ENCODE assay signal across 14 cellular contexts in genomic region chr1:179087665-179088064, GRCh38. TPM values are rescaled to one million over a fixed set of nuclear protein-coding genes. Genes with fewer than 3 reads are reported as not detected.
DNase-seq lines count a peak whose midpoint lies in the region; ATAC-seq and TF ChIP-seq lines count a peak whose summit lies in the region.
"Had no signal": no experiment of that assay in that cellular context is flagged by ENCODE, and none has a peak within 500 bp of the region (broad histone marks: within the 10 kb centered on the region; RNA-seq: fewer than 3 reads in every experiment).

No MANE protein-coding gene starts in this region.

- H4K91ac ChIP-seq in H9 (ENCODE audit: insufficient read length, low read depth, low read length), result no peak overlapping the region

- WGBS in H9 (ENCODE audit: extremely low coverage, insufficient read length, low lambda C conversion rate), result no CpG with 5 or more reads among the region's 11 CpGs

- H3T11ph ChIP-seq in H9 (ENCODE audit: low read length), result no peak overlapping the region

- no peaks in the 10 kb centered on the region for H3K27me3 Mint-ChIP-seq in H9 (ENCODE audit: low read depth)

- H3K4me1 Mint-ChIP-seq in H9, result peaks cover 30 to 35% of the 10 kb centered on the region in 2 experiments

- peaks cover 5% of the 10 kb centered on the region for H3K23me2 ChIP-seq in H9 (ENCODE audit: insufficient read length, low read depth, low read length, poor library complexity, severe bottlenecking)

- H3K27ac ChIP-seq in H9 (ENCODE audit: insufficient read length, low read depth, low read length) (peak overlapping the region; percentile 17), WERI-Rb-1 (no peak overlapping the region; the same call in 1 of the 2 replicates)

- no peak overlapping the region for H2AFZ ChIP-seq in H9 (ENCODE audit: low read length)

- H3K27me3 ChIP-seq in H9 (ENCODE audit: insufficient read depth, low read length) (no peaks in the 10 kb centered on the region), WERI-Rb-1 (ENCODE audit: insufficient read depth, low read depth, severe bottlenecking) (no peaks in the 10 kb centered on the region)

- H3K9me3 Mint-ChIP-seq in H9, result no peaks in the 10 kb centered on the region
- H3K9me3 Mint-ChIP-seq: T-helper 1 cell treated with Interleukin-12 subunit alpha and Interleukin-12 subunit beta and Interleukin-4 antibody, amounts not matched to agents 30 μg/mL and 1 μg/mL, for 36 hours had no signal

- peak overlapping the region; percentile 65 to 68 for H3K4me3 Mint-ChIP-seq in H9
- H3K4me3 Mint-ChIP-seq: T-helper 1 cell treated with Interleukin-12 subunit alpha and Interleukin-12 subunit beta and Interleukin-4 antibody, amounts not matched to agents 30 μg/mL and 1 μg/mL, for 36 hours had no signal

- no peaks in the 10 kb centered on the region for H3K79me1 ChIP-seq in H9 (ENCODE audit: insufficient read depth, low read depth, low read length, poor library complexity, severe bottlenecking)

- peak overlapping the region; percentile 67; the same call in 1 of the 2 replicates for H3K14ac ChIP-seq in H9 (ENCODE audit: insufficient read depth, low read length)

- H4K5ac ChIP-seq in H9 (ENCODE audit: insufficient read length, low read depth, low read length), result no peak overlapping the region

- no peak overlapping the region for H2BK5ac ChIP-seq in H9 (ENCODE audit: insufficient read length, low read length)

- H4K8ac ChIP-seq in H9 (replicated peaks; ENCODE audit: insufficient read length, low read depth, low read length), result no peak overlapping the region

- ATAC-seq in GM19035 (IDR thresholded peaks at IDR 0.05; ENCODE audit: unreplicated experiment), result no peak

- no peak overlapping the region for H3K56ac ChIP-seq in H9 (ENCODE audit: insufficient read length, low read depth, low read length)

- H4K20me1 ChIP-seq in H9 (ENCODE audit: control insufficient read depth, insufficient read depth, insufficient read length), result no peaks in the 10 kb centered on the region

- peak; percentile 56 for DNase-seq in 8988T
- peak; percentile 96 for DNase-seq in H9
- peak; percentile 58 for DNase-seq in WERI-Rb-1
- peak; percentile 89 for DNase-seq in iPS-NIHi11 (ENCODE audit: low spot score)
- no peak for DNase-seq in NCI-H345 (lab: John Stamatoyannopoulos, UW)
- no peak for DNase-seq in DMS114 treated with DMSO at 0.1 percent for 48 hours (lab: John Stamatoyannopoulos, UW; ENCODE audit: unreplicated experiment)
- DNase-seq in activated CD4-positive, CD25-positive, alpha-beta regulatory T cell treated with anti-CD3 and anti-CD28 coated beads, Interleukin-2, amount 50 U/mL, for 72 hours, result no peak
- DNase-seq: ACHN; activated naive CD4-positive, alpha-beta T cell treated with anti-CD3 and anti-CD28 coated beads, Interleukin-2, amount 50 U/mL, for 16 hours; mammary epithelial cell; NCI-H1105 treated with DMSO at 0.1 percent for 48 hours; substantia nigra had no signal

- H3K36me3 ChIP-seq in WERI-Rb-1, result peaks cover 83% of the 10 kb centered on the region

- no peak overlapping the region for H2BK15ac ChIP-seq in H9 (ENCODE audit: low read depth, low read length)

- H2BK12ac ChIP-seq in H9 (ENCODE audit: insufficient read length, low read depth, low read length), result no peak overlapping the region

- peaks cover 18 to 39% (median 26%) of the 10 kb centered on the region in 3 experiments; a peak in 6 of 7 replicates for H3K36me3 Mint-ChIP-seq in H9 (ENCODE audit: insufficient read depth in 1 of 3, low read depth in 3 of 3)

- no peak overlapping the region for H3K4ac ChIP-seq in H9 (ENCODE audit: low read depth, low read length)

- H3K18ac ChIP-seq in H9 (ENCODE audit: insufficient read length, low read depth, low read length), result peak overlapping the region; percentile 61

- H3K23ac ChIP-seq in H9 (ENCODE audit: insufficient read length, low read depth, low read length), result no peak overlapping the region

- H3K4me2 ChIP-seq in H9 (ENCODE audit: insufficient read depth, insufficient read length, low read length), result peak overlapping the region; percentile 47

- no peak overlapping the region for H2BK120ac ChIP-seq in H9 (ENCODE audit: low read depth, low read length, poor library complexity, severe bottlenecking)

- no peak overlapping the region for H3K4me3 ChIP-seq in WERI-Rb-1 (ENCODE audit: low read depth, low read length)

- peaks cover 2% of the 10 kb centered on the region; the same call in 1 of the 2 replicates for H3K79me2 ChIP-seq in H9 (ENCODE audit: insufficient read depth, low read length)

- H3K9me3 ChIP-seq in H9 (ENCODE audit: control insufficient read depth, low read depth, low read length) (no peaks in the 10 kb centered on the region), WERI-Rb-1 (ENCODE audit: severe bottlenecking) (no peaks in the 10 kb centered on the region)

- H3K4me1 ChIP-seq in H9 (ENCODE audit: insufficient read depth, low read length), result peaks cover 10% of the 10 kb centered on the region; the same call in 1 of the 2 replicates

- H2BK20ac ChIP-seq in H9 (ENCODE audit: low read depth, low read length, poor library complexity, severe bottlenecking), result no peak overlapping the region

- TF ChIP-seq CTCF in H9 (conservative IDR thresholded peaks at IDR 0.05) (no peak), WERI-Rb-1 (IDR thresholded peaks at IDR 0.05; ENCODE audit: low read depth, low read length) (no peak)

- peak overlapping the region; percentile 70 to 92 (median 90); a peak in 4 of 7 replicates for H3K27ac Mint-ChIP-seq in H9
- H3K27ac Mint-ChIP-seq: T-helper 1 cell treated with Interleukin-12 subunit alpha and Interleukin-12 subunit beta and Interleukin-4 antibody, amounts not matched to agents 30 μg/mL and 1 μg/mL, for 36 hours had no signal

- no peak overlapping the region for H3K9ac ChIP-seq in H9 (ENCODE audit: extremely low read depth, insufficient read length, low read length)

- H2AK5ac ChIP-seq in H9 (ENCODE audit: insufficient read length, low read length), result no peak overlapping the region

RNA-seq across cellular contexts. Expression of gene TOR3A, which starts 5.8 kb away (rescaled TPM):
- 25.6 and 27.3 TPM in 2 replicates for total RNA-seq in H9 (2021)

Comparison
In these comparisons a context has a peak if more than half of its experiments do, and no peak if none do; other contexts are left out.
1. DNase-seq: peak in 8988T (single experiment), H9 (single experiment), WERI-Rb-1 (single experiment) and iPS-NIHi11 (single experiment); none in NCI-H345 (single experiment), DMS114 treated with DMSO at 0.1 percent for 48 hours (single experiment) and activated CD4-positive, CD25-positive, alpha-beta regulatory T cell treated with anti-CD3 and anti-CD28 coated beads, Interleukin-2, amount 50 U/mL, for 72 hours (single experiment).